ENCODE assay signal across 17 cellular contexts in genomic region chr4:85423414-85423813, GRCh38. TPM values are rescaled to one million over a fixed set of nuclear protein-coding genes. Genes with fewer than 3 reads are reported as not detected.
A peak's percentile ranks its signal among the peaks of the same experiment; 100 is the strongest.
DNase-seq lines count a peak whose midpoint lies in the region; ATAC-seq, FAIRE-seq and TF ChIP-seq lines count a peak whose summit lies in the region.
"Had no signal": no experiment of that assay in that cellular context is flagged by ENCODE, and none has a peak within 500 bp of the region (broad histone marks: within the 10 kb centered on the region; RNA-seq: fewer than 3 reads in every experiment).

No MANE protein-coding gene starts in this region.

- no peak overlapping the region for H3K27ac Mint-ChIP-seq in naive thymus-derived CD8-positive, alpha-beta T cell
- H3K27ac Mint-ChIP-seq: activated naive CD4-positive, alpha-beta T cell treated with anti-CD3 and anti-CD28 coated beads, Interleukin-2, amount 50 U/mL, for 72 hours; HFFc6 had no signal

- POLR2A ChIA-PET in naive thymus-derived CD8-positive, alpha-beta T cell (lab: Charles Lee): no interaction called here

- H3K4me3 Mint-ChIP-seq in naive thymus-derived CD8-positive, alpha-beta T cell: no peak overlapping the region
- H3K4me3 Mint-ChIP-seq: central memory CD8-positive, alpha-beta T cell; HFFc6 had no signal

- H3K4me3 ChIP-seq in AG10803 (ENCODE audit: low read length): no peak overlapping the region
- H3K4me3 ChIP-seq: A549, MG63, thyroid gland had no signal

- FAIRE-seq in GM19239 (lab: Jason Lieb, UNC): no peak
- FAIRE-seq: A549 had no signal

- H3K4me1 Mint-ChIP-seq in naive thymus-derived CD8-positive, alpha-beta T cell: no peaks in the 10 kb centered on the region
- H3K4me1 Mint-ChIP-seq: central memory CD8-positive, alpha-beta T cell had no signal

- ATAC-seq in GM19438 (IDR thresholded peaks at IDR 0.05; ENCODE audit: low read depth, unreplicated experiment) (peak; percentile 71), HG03354 (IDR thresholded peaks at IDR 0.05; ENCODE audit: poor library complexity, severe bottlenecking, unreplicated experiment) (peak; percentile 73)
- ATAC-seq in naive thymus-derived CD8-positive, alpha-beta T cell: no peak
- ATAC-seq: A549; activated naive CD4-positive, alpha-beta T cell treated with anti-CD3 and anti-CD28 coated beads, Interleukin-2, amount 50 U/mL, for 72 hours had no signal

- H3K36me3 Mint-ChIP-seq in naive thymus-derived CD8-positive, alpha-beta T cell: no peaks in the 10 kb centered on the region
- H3K36me3 Mint-ChIP-seq: activated naive CD4-positive, alpha-beta T cell treated with anti-CD3 and anti-CD28 coated beads, Interleukin-2, amount 50 U/mL, for 72 hours had no signal

- DNase-seq in AG10803 (ENCODE audit: low read depth) (peak; percentile 9), dermis blood vessel endothelial cell (peak; percentile 4), AG08395 (ENCODE audit: low spot score) (no peak), GM19239 (ENCODE audit: insufficient read length, low spot score) (no peak)
- no peak for DNase-seq in naive thymus-derived CD8-positive, alpha-beta T cell
- DNase-seq in stimulated activated naive CD4-positive, alpha-beta T cell treated with Interleukin-2 at 50 U/mL for 16 hours (lab: John Stamatoyannopoulos, UW): no peak
- DNase-seq: HFFc6; hippocampal formation; MG63; nucleus accumbens; stimulated activated CD4-positive, alpha-beta T cell treated with anti-CD3 and anti-CD28 coated beads, Interleukin-12 subunit alpha, Interleukin-12 subunit beta, amount 100 ng/mL, for 4 hours; thyroid gland had no signal

- no peak for TF ChIP-seq CTCF in AG10803 (conservative IDR thresholded peaks at IDR 0.05; ENCODE audit: low read length)

- peaks cover 0 to 3% (median 0%) of the 10 kb centered on the region in 9 donors for H3K9me3 Mint-ChIP-seq in naive thymus-derived CD8-positive, alpha-beta T cell
- H3K9me3 Mint-ChIP-seq: HFFc6 had no signal

- no peaks in the 10 kb centered on the region for H3K27me3 Mint-ChIP-seq in naive thymus-derived CD8-positive, alpha-beta T cell
- H3K27me3 Mint-ChIP-seq: central memory CD8-positive, alpha-beta T cell had no signal

RNA-seq across cellular contexts. Expression of gene ARHGAP24, which starts 51.5 kb away (rescaled TPM):
- 37.9 and 54.8 TPM in 2 replicates for total RNA-seq in dermis blood vessel endothelial cell
- total RNA-seq in naive thymus-derived CD8-positive, alpha-beta T cell: 1 to 10 TPM; 4.4 to 7.3 TPM
- not detected for polyA plus RNA-seq in naive thymus-derived CD8-positive, alpha-beta T cell
- total RNA-seq: activated naive CD4-positive, alpha-beta T cell treated with anti-CD3 and anti-CD28 coated beads, Interleukin-2, amount 50 U/mL, for 72 hours had no signal

Comparison
In these comparisons a context has a peak if more than half of its experiments do, and no peak if none do; other contexts are left out.
1. DNase-seq: peak in AG10803 (single experiment) and dermis blood vessel endothelial cell (single experiment); none in AG08395 (single experiment), GM19239 (single experiment), naive thymus-derived CD8-positive, alpha-beta T cell (0 of 10) and stimulated activated naive CD4-positive, alpha-beta T cell treated with Interleukin-2 at 50 U/mL for 16 hours (single experiment).
2. ATAC-seq: peak in GM19438 (single experiment) and HG03354 (single experiment); none in naive thymus-derived CD8-positive, alpha-beta T cell (0 of 2).